ENCODE assay signal across 15 cellular contexts in the genomic region with DNA sequence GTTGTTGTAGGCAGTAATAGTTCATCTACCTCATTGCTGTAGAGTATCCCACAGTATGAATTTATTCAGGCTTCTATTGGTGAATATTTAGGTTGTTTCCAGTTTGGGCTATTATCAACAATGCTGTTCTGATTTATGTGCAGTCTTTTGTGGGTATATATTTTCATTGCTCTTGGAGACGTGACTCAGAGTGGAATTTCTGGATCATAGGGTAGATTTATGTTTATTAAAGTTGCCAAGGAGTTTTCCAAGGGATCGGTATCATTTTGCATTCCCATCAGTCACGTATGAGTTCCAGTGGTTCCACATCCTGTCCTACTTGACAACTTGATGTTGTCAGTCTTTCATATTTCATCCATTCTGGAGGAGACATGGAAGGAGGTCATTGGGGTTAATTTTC. TPM values are rescaled to one million over a fixed set of nuclear protein-coding genes. Genes with fewer than 3 reads are reported as not detected.
A peak's percentile ranks its signal among the peaks of the same experiment; 100 is the strongest.
DNase-seq lines count a peak whose midpoint lies in the region; ATAC-seq and TF ChIP-seq lines count a peak whose summit lies in the region.
"Had no signal": no experiment of that assay in that cellular context is flagged by ENCODE, and none has a peak within 500 bp of the region (broad histone marks: within the 10 kb centered on the region; RNA-seq: fewer than 3 reads in every experiment).

No MANE protein-coding gene starts in this region.

- no peaks in the 10 kb centered on the region for H3K27me3 ChIP-seq in Peyer's patch

- no peak overlapping the region for H3K27ac ChIP-seq in Peyer's patch

- TF ChIP-seq CTCF in epithelial cell of esophagus (IDR thresholded peaks at IDR 0.05; ENCODE audit: insufficient read depth, low read depth, low read length, missing control alignments): no peak
- TF ChIP-seq CTCF in omental fat pad (IDR thresholded peaks at IDR 0.05): no peak
- no peak for TF ChIP-seq CTCF in Peyer's patch (IDR thresholded peaks at IDR 0.05)

- DNase-seq in Daoy (ENCODE audit: low read depth): peak; percentile 78
- DNase-seq in RKO (ENCODE audit: low spot score): peak; percentile 41
- peak; percentile 86 for DNase-seq in epithelial cell of esophagus (ENCODE audit: low read depth)
- DNase-seq in omental fat pad (ENCODE audit: low spot score): no peak
- no peak for DNase-seq in mesenteric fat pad (ENCODE audit: low spot score)
- DNase-seq in Peyer's patch: no peak
- no peak for DNase-seq in T-helper 9 cell
- DNase-seq: CD4-positive, alpha-beta memory T cell; NCI-H1436; NCI-H526; occipital lobe; stimulated activated CD4-positive, alpha-beta T cell treated with anti-CD3 and anti-CD28 coated beads, Interleukin-2, amount 100 ng/mL, for 24 hours had no signal

- TF ChIP-seq POLR2A in Peyer's patch (IDR thresholded peaks at IDR 0.05): no peak

- peaks cover 0 to 3% (median 0%) of the 10 kb centered on the region in 4 donors for H3K4me1 ChIP-seq in Peyer's patch

- no peaks in the 10 kb centered on the region for H3K36me3 ChIP-seq in Peyer's patch

- ATAC-seq in omental fat pad (ENCODE audit: low FRiP score) (peak; percentile 72), GM18511 (IDR thresholded peaks at IDR 0.05; ENCODE audit: unreplicated experiment) (no peak)
- ATAC-seq: stimulated activated memory B cell treated with anti-CD40 and anti-IgM and Interleukin-4, amounts not matched to agents 10 μg/mL and 1 μg/mL and 100 μg/mL, for 72 hours had no signal

- H3K4me3 ChIP-seq in epithelial cell of esophagus (ENCODE audit: low read length) (no peak overlapping the region), Peyer's patch (no peak overlapping the region)
- H3K4me3 ChIP-seq: lung had no signal

- no peaks in the 10 kb centered on the region for H3K9me3 ChIP-seq in Peyer's patch

RNA-seq across cellular contexts. Expression of a gene that starts 8.4 kb away (rescaled TPM):
- 8.2 and 9.0 TPM in 2 replicates for total RNA-seq in Daoy (2014; rRNA removed; shearing (Covaris generic))
- total RNA-seq in omental fat pad (10 to 100 TPM in 1 of 4 donors, 1 to 10 TPM in 3; 3.6 to 27.7 (median 6.1) TPM), mesenteric fat pad (3.8 TPM), Peyer's patch (10 to 100 TPM in 1 of 4 donors, 1 to 10 TPM in 3; 1.7 to 13.7 (median 7.3) TPM)

Comparison
In these comparisons a context has a peak if more than half of its experiments do, and no peak if none do; other contexts are left out.
1. DNase-seq: peak in Daoy (single experiment), RKO (single experiment) and epithelial cell of esophagus (single experiment); none in omental fat pad (single experiment), mesenteric fat pad (single experiment), Peyer's patch (0 of 3) and T-helper 9 cell (single experiment).